In the genomic region with DNA sequence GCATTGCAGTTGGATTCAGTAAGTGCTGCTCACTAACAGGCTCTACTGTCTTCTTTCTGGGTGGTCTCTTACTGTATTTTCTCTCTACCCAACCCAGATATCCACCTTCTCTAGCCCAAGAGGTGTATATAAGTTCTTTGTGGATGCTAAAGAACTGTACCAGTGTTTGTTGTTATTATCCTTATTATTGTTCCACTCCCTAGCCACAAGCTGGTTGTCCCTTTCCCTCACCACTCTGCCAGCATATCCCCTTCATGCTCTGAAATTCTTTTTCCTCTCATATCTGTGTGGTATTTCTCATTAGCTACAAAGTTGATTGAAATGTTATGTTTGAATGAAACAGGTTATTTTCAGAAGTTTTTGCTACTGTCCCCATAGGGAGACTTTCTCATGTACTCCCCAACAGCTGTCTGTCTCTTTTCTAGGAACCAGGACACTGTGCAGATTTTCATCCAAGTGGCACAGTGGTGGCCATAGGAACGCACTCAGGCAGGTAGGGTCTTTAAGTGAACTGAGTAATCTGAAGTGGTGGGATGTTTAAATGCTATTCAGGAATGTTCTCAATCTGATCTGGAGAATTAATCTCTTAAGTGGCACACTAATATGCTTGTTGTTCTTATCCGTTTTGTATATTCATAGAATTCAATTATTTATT, we compare ENCODE assay signal across 27 cellular contexts.
"Had no signal": no experiment of that assay in that cellular context is flagged by ENCODE, and none has a peak within 500 bp of the region (broad histone marks: within the 10 kb centered on the region; RNA-seq: fewer than 3 reads in every experiment).

No MANE protein-coding gene starts in this region.

- H3K4me3 Mint-ChIP-seq: activated CD4-positive, alpha-beta T cell treated with anti-CD3 and anti-CD28 coated beads for 36 hours; activated naive CD8-positive, alpha-beta T cell; mesothelial cell of epicardium; naive B cell; neural crest cell; T-helper 2 cell treated with Interferon-gamma antibody and Interleukin-4, amounts not matched to agents 5 μg/mL and 100 μg/mL, for 36 hours had no signal

- H3K4me3 ChIP-seq: coronary artery, dorsolateral prefrontal cortex, gastrocnemius medialis, pancreas, psoas muscle, stomach, thyroid gland, upper lobe of left lung, vagina had no signal

- H3K4me1 ChIP-seq: gastrocnemius medialis, pancreas, psoas muscle, thyroid gland, upper lobe of left lung, vagina had no signal

- ATAC-seq: activated CD4-positive, alpha-beta T cell treated with anti-CD3 and anti-CD28 coated beads for 36 hours; gastrocnemius medialis; left colon; pancreas; psoas muscle had no signal

- H3K27me3 ChIP-seq: dorsolateral prefrontal cortex, gastrocnemius medialis, pancreas, stomach, thyroid gland, upper lobe of left lung, vagina had no signal

- H3K9me3 Mint-ChIP-seq: mesothelial cell of epicardium; naive B cell; neural crest cell; T-helper 2 cell treated with Interferon-gamma antibody and Interleukin-4, amounts not matched to agents 5 μg/mL and 100 μg/mL, for 36 hours had no signal

- H3K9me3 ChIP-seq: gastrocnemius medialis, pancreas, psoas muscle, stomach, thyroid gland, upper lobe of left lung, vagina had no signal

- H3K4me1 Mint-ChIP-seq: mesothelial cell of epicardium, neural crest cell had no signal

- H3K27ac Mint-ChIP-seq: activated CD4-positive, alpha-beta T cell treated with anti-CD3 and anti-CD28 coated beads for 36 hours; activated naive CD8-positive, alpha-beta T cell; mesothelial cell of epicardium; T-helper 2 cell treated with Interferon-gamma antibody and Interleukin-4, amounts not matched to agents 5 μg/mL and 100 μg/mL, for 36 hours had no signal

- DNase-seq: activated CD4-positive, alpha-beta T cell treated with anti-CD3 and anti-CD28 coated beads for 36 hours; activated CD4-positive, CD25-positive, alpha-beta regulatory T cell; activated CD8-positive, alpha-beta memory T cell treated with anti-CD3 and anti-CD28 coated beads for 24 hours; activated T-cell treated with anti-CD3 and anti-CD28 coated beads, Interleukin-2, amount 50 U/mL, for 1 hour; anterior cingulate cortex; cerebellar nuclear complex; dorsolateral prefrontal cortex; effector memory CD4-positive, alpha-beta T cell; erythroblast; gastrocnemius medialis; glutamatergic neuron; left colon; mammary epithelial cell; naive B cell; nucleus accumbens; pancreas; psoas muscle; stimulated activated CD4-positive, alpha-beta T cell treated with anti-CD3 and anti-CD28 coated beads, Interleukin-2, amount 100 ng/mL, for 48 hours; stomach; thyroid gland had no signal

- H3K27ac ChIP-seq: coronary artery, dorsolateral prefrontal cortex, gastrocnemius medialis, pancreas, psoas muscle, thyroid gland, upper lobe of left lung, vagina had no signal

- H3K27me3 Mint-ChIP-seq: activated CD4-positive, alpha-beta T cell treated with anti-CD3 and anti-CD28 coated beads for 36 hours; activated naive CD8-positive, alpha-beta T cell; naive B cell had no signal
